30 cellular contexts compared by ENCODE assay signal in genomic region chr17:33381201-33381600, GRCh38.
DNase-seq lines count a peak whose midpoint lies in the region; ATAC-seq and TF ChIP-seq lines count a peak whose summit lies in the region.
"Had no signal": no experiment of that assay in that cellular context is flagged by ENCODE, and none has a peak within 500 bp of the region (broad histone marks: within the 10 kb centered on the region; RNA-seq: fewer than 3 reads in every experiment).

No MANE protein-coding gene starts in this region.

- DNase-seq in DMS79 treated with DMSO at 0.1 percent for 48 hours (lab: John Stamatoyannopoulos, UW) (peak; percentile 36), DMS79 (lab: John Stamatoyannopoulos, UW) (no peak), choroid plexus epithelial cell (ENCODE audit: low read depth) (peak; percentile 2), iPS-NIHi11 (ENCODE audit: low spot score) (peak; percentile 40), nephron progenitor cell (peak; percentile 19), osteoblast (ENCODE audit: insufficient read length, low spot score, missing footprints) (no peak), Calu3 (no peak)
- DNase-seq: activated CD4-positive, alpha-beta T cell treated with anti-CD3 and anti-CD28 coated beads for 36 hours; activated effector memory CD4-positive, alpha-beta T cell treated with anti-CD3 and anti-CD28 coated beads, Interleukin-2, amount 50 U/mL, for 16 hours; activated naive CD8-positive, alpha-beta T cell treated with anti-CD3 and anti-CD28 coated beads for 36 hours; activated T-cell treated with anti-CD3 and anti-CD28 coated beads for 4 hours; effector CD8-positive, alpha-beta T cell; glutamatergic neuron; HCEC 1CT; MM.1S; NCI-H1930; NCI-H526; retina; SIG-M5; stimulated activated naive CD8-positive, alpha-beta T cell treated with anti-CD3 and anti-CD28 coated beads, Interleukin-15, amount 100 ng/mL, for 72 hours had no signal

- H3K27me3 Mint-ChIP-seq in nephron progenitor cell (ENCODE audit: low read depth, poor library complexity), result no peaks in the 10 kb centered on the region
- H3K27me3 Mint-ChIP-seq in Calu3 (ENCODE audit: unreplicated experiment), result peaks cover 43% of the 10 kb centered on the region

- BruUV-seq in Calu3 (replicated peaks; lab: Mats Ljungman, UMichigan), result no TSS peak

- H3K4me3 Mint-ChIP-seq in nephron progenitor cell (no peak overlapping the region), Calu3 (ENCODE audit: low read depth, unreplicated experiment) (no peak overlapping the region)
- H3K4me3 Mint-ChIP-seq: activated CD4-positive, alpha-beta T cell treated with anti-CD3 and anti-CD28 coated beads for 36 hours; activated naive CD8-positive, alpha-beta T cell treated with anti-CD3 and anti-CD28 coated beads for 36 hours; CD14-positive monocyte; neural crest cell; stimulated activated naive CD8-positive, alpha-beta T cell treated with anti-CD3 and anti-CD28 coated beads, Interleukin-15, amount 100 ng/mL, for 72 hours; T-helper 2 cell treated with Interferon-gamma antibody and Interleukin-4, amounts not matched to agents 5 μg/mL and 100 μg/mL, for 36 hours had no signal

- H3K9me3 ChIP-seq in osteoblast (ENCODE audit: low read depth, low read length), result no peaks in the 10 kb centered on the region
- H3K9me3 ChIP-seq: thoracic aorta had no signal

- H3K4me2 ChIP-seq in osteoblast (ENCODE audit: insufficient read depth, low read length), result no peak overlapping the region
- H3K4me2 ChIP-seq: KMS-11, smooth muscle cell had no signal

- H3K4me3 ChIP-seq in choroid plexus epithelial cell (ENCODE audit: low read depth, low read length), result no peak overlapping the region
- no peak overlapping the region for H3K4me3 ChIP-seq in osteoblast (ENCODE audit: insufficient read depth, low read length)
- H3K4me3 ChIP-seq: smooth muscle cell, thoracic aorta had no signal

- H3K9me3 Mint-ChIP-seq in nephron progenitor cell, result no peaks in the 10 kb centered on the region
- no peaks in the 10 kb centered on the region for H3K9me3 Mint-ChIP-seq in Calu3 (ENCODE audit: low read depth, unreplicated experiment)
- H3K9me3 Mint-ChIP-seq: activated naive CD8-positive, alpha-beta T cell treated with anti-CD3 and anti-CD28 coated beads for 36 hours; CD14-positive monocyte; neural crest cell; stimulated activated naive CD8-positive, alpha-beta T cell treated with anti-CD3 and anti-CD28 coated beads, Interleukin-15, amount 100 ng/mL, for 72 hours; T-helper 2 cell treated with Interferon-gamma antibody and Interleukin-4, amounts not matched to agents 5 μg/mL and 100 μg/mL, for 36 hours had no signal

- no peak overlapping the region for H3K27ac ChIP-seq in osteoblast (ENCODE audit: low read depth, low read length)
- H3K27ac ChIP-seq: 22Rv1, KMS-11, parathyroid adenoma, thoracic aorta had no signal

- TF ChIP-seq CTCF in choroid plexus epithelial cell (conservative IDR thresholded peaks at IDR 0.05; ENCODE audit: low read depth, low read length) (no peak), nephron progenitor cell (IDR thresholded peaks at IDR 0.05) (no peak), osteoblast (IDR thresholded peaks at IDR 0.05; ENCODE audit: extremely low read depth, low read depth, low read length) (no peak), Calu3 (IDR thresholded peaks at IDR 0.05; ENCODE audit: unreplicated experiment) (no peak)

- H4K20me1 ChIP-seq in osteoblast (ENCODE audit: insufficient read depth, low read length), result no peaks in the 10 kb centered on the region

- H3K27me3 ChIP-seq in osteoblast (ENCODE audit: insufficient read depth, low read length), result no peaks in the 10 kb centered on the region

- CTCF ChIA-PET in Calu3 (lab: Charles Lee), result no interaction called here

- ATAC-seq in HG03175 (IDR thresholded peaks at IDR 0.05; ENCODE audit: unreplicated experiment), result no peak
- ATAC-seq: activated CD4-positive, alpha-beta T cell treated with anti-CD3 and anti-CD28 coated beads for 36 hours; Panc1; stimulated activated naive CD8-positive, alpha-beta T cell treated with anti-CD3 and anti-CD28 coated beads, Interleukin-15, amount 100 ng/mL, for 72 hours had no signal

- H3K4me1 Mint-ChIP-seq in nephron progenitor cell (peaks cover 10% of the 10 kb centered on the region), Calu3 (ENCODE audit: low read depth, unreplicated experiment) (no peaks in the 10 kb centered on the region)
- H3K4me1 Mint-ChIP-seq: activated CD4-positive, alpha-beta T cell treated with anti-CD3 and anti-CD28 coated beads for 36 hours; activated naive CD8-positive, alpha-beta T cell treated with anti-CD3 and anti-CD28 coated beads for 36 hours; CD14-positive monocyte; stimulated activated naive CD8-positive, alpha-beta T cell treated with anti-CD3 and anti-CD28 coated beads, Interleukin-15, amount 100 ng/mL, for 72 hours had no signal

- no peaks in the 10 kb centered on the region for H3K36me3 ChIP-seq in osteoblast (ENCODE audit: insufficient read depth, low read length)
- H3K36me3 ChIP-seq: thoracic aorta had no signal

- H3K27ac Mint-ChIP-seq in nephron progenitor cell (no peak overlapping the region), Calu3 (ENCODE audit: unreplicated experiment) (no peak overlapping the region)
- H3K27ac Mint-ChIP-seq: activated CD4-positive, alpha-beta T cell treated with anti-CD3 and anti-CD28 coated beads for 36 hours; activated naive CD8-positive, alpha-beta T cell treated with anti-CD3 and anti-CD28 coated beads for 36 hours; CD14-positive monocyte; stimulated activated naive CD8-positive, alpha-beta T cell treated with anti-CD3 and anti-CD28 coated beads, Interleukin-15, amount 100 ng/mL, for 72 hours; T-helper 2 cell treated with Interferon-gamma antibody and Interleukin-4, amounts not matched to agents 5 μg/mL and 100 μg/mL, for 36 hours had no signal

- no peaks in the 10 kb centered on the region for H3K4me1 ChIP-seq in osteoblast (ENCODE audit: insufficient read depth, low read length)
- H3K4me1 ChIP-seq: parathyroid adenoma had no signal

- H3K36me3 Mint-ChIP-seq in nephron progenitor cell (ENCODE audit: low read depth), result no peaks in the 10 kb centered on the region
- no peaks in the 10 kb centered on the region for H3K36me3 Mint-ChIP-seq in Calu3 (ENCODE audit: insufficient read depth, unreplicated experiment)
- H3K36me3 Mint-ChIP-seq: activated naive CD8-positive, alpha-beta T cell treated with anti-CD3 and anti-CD28 coated beads for 36 hours; CD14-positive monocyte had no signal

- intact Hi-C loops in Calu3 (cut with micrococcal nuclease; ENCODE audit: unreplicated experiment), result no loop called here

- no peaks in the 10 kb centered on the region for H3K79me2 ChIP-seq in osteoblast (ENCODE audit: insufficient read depth, low read length)
- H3K79me2 ChIP-seq: parathyroid adenoma had no signal

- no peak overlapping the region for H2AFZ ChIP-seq in osteoblast (ENCODE audit: low read length)
- H2AFZ ChIP-seq: parathyroid adenoma had no signal

Comparison
In these comparisons a context has a peak if more than half of its experiments do, and no peak if none do; other contexts are left out.
1. DNase-seq: peak in DMS79 treated with DMSO at 0.1 percent for 48 hours (single experiment), choroid plexus epithelial cell (single experiment), iPS-NIHi11 (single experiment) and nephron progenitor cell (single experiment); none in DMS79 (single experiment), osteoblast (single experiment) and Calu3 (single experiment).